Comparison of ENCODE assay signal across 23 cellular contexts in genomic region chr21:42913461-42913860, GRCh38. TPM values are rescaled to one million over a fixed set of nuclear protein-coding genes. Genes with fewer than 3 reads are reported as not detected.
A peak's percentile ranks its signal among the peaks of the same experiment; 100 is the strongest.
DNase-seq lines count a peak whose midpoint lies in the region; ATAC-seq and TF ChIP-seq lines count a peak whose summit lies in the region.
"Had no signal": no experiment of that assay in that cellular context is flagged by ENCODE, and none has a peak within 500 bp of the region (broad histone marks: within the 10 kb centered on the region; RNA-seq: fewer than 3 reads in every experiment).

No MANE protein-coding gene starts in this region.

- no peaks in the 10 kb centered on the region for H3K9me3 Mint-ChIP-seq in WTC11
- no peaks in the 10 kb centered on the region for H3K9me3 Mint-ChIP-seq in progenitor cell of endocrine pancreas (ENCODE audit: low read depth)
- H3K9me3 Mint-ChIP-seq: activated CD4-positive, alpha-beta memory T cell treated with anti-CD3 and anti-CD28 coated beads for 36 hours; neural crest cell; T-helper 1 cell treated with Interleukin-12 subunit alpha and Interleukin-12 subunit beta and Interleukin-4 antibody, amounts not matched to agents 30 μg/mL and 1 μg/mL, for 36 hours had no signal

- H3K36me3 Mint-ChIP-seq in WTC11 (peaks cover 39% of the 10 kb centered on the region), progenitor cell of endocrine pancreas (ENCODE audit: insufficient read depth) (peaks cover 8% of the 10 kb centered on the region)
- H3K36me3 Mint-ChIP-seq: activated naive CD8-positive, alpha-beta T cell had no signal

- no peak overlapping the region for H3K4me3 ChIP-seq in foreskin fibroblast (ENCODE audit: low read depth in 1 of 2, low read length in 2 of 2)
- H3K4me3 ChIP-seq: colonic mucosa, SJCRH30, tibial nerve had no signal

- ATAC-seq in WTC11: peak; percentile 62; the same call in 1 of the 2 replicates
- ATAC-seq: PC-3; stimulated activated naive CD8-positive, alpha-beta T cell treated with anti-CD3 and anti-CD28 coated beads, Interleukin-15, Interleukin-2, amounts not matched to agents 100 U/mL and 50 U/mL, for 24 hours had no signal

- DNase-seq in ELF-1 (ENCODE audit: low read depth, low spot score): peak; percentile 24
- DNase-seq in WTC11 (ENCODE audit: low spot score): no peak
- peak; percentile 23 to 74 for DNase-seq in foreskin fibroblast
- no peak for DNase-seq in progenitor cell of endocrine pancreas (ENCODE audit: low spot score, unreplicated experiment)
- DNase-seq in globus pallidus (ENCODE audit: low spot score): no peak
- DNase-seq in SW480 (ENCODE audit: low spot score): no peak
- no peak for DNase-seq in islet precursor cell
- DNase-seq: activated CD4-positive, alpha-beta memory T cell treated with anti-CD3 and anti-CD28 coated beads for 36 hours; colonic mucosa; DMS79; H7; kidney; NCI-H187; PC-3; SJCRH30; small intestine; stimulated activated CD4-positive, alpha-beta T cell treated with anti-CD3 and anti-CD28 coated beads, Interleukin-2, amount 100 ng/mL, for 48 hours; stimulated activated naive CD8-positive, alpha-beta T cell treated with anti-CD3 and anti-CD28 coated beads, Interleukin-15, Interleukin-2, amounts not matched to agents 100 U/mL and 50 U/mL, for 24 hours had no signal

- TF ChIP-seq CTCF in WTC11 (IDR thresholded peaks at IDR 0.05): no peak
- no peak for TF ChIP-seq CTCF in foreskin fibroblast (IDR thresholded peaks at IDR 0.05; ENCODE audit: low read depth, low read length)
- TF ChIP-seq CTCF in progenitor cell of endocrine pancreas (IDR thresholded peaks at IDR 0.05; ENCODE audit: unreplicated experiment): no peak

- POLR2A ChIA-PET in WTC11 (lab: Charles Lee): no interaction called here

- no peak overlapping the region for H3K4me3 Mint-ChIP-seq in WTC11
- no peak overlapping the region for H3K4me3 Mint-ChIP-seq in progenitor cell of endocrine pancreas (ENCODE audit: low read depth)
- H3K4me3 Mint-ChIP-seq: activated CD4-positive, alpha-beta memory T cell treated with anti-CD3 and anti-CD28 coated beads for 36 hours; activated naive CD8-positive, alpha-beta T cell; neural crest cell; T-helper 1 cell treated with Interleukin-12 subunit alpha and Interleukin-12 subunit beta and Interleukin-4 antibody, amounts not matched to agents 30 μg/mL and 1 μg/mL, for 36 hours had no signal

- CTCF ChIA-PET in WTC11 (lab: Charles Lee): no interaction called here

- H3K27ac Mint-ChIP-seq in WTC11: peak overlapping the region; percentile 82; the same call in 1 of the 2 replicates
- peak overlapping the region; percentile 45 for H3K27ac Mint-ChIP-seq in progenitor cell of endocrine pancreas
- H3K27ac Mint-ChIP-seq: activated CD4-positive, alpha-beta memory T cell treated with anti-CD3 and anti-CD28 coated beads for 36 hours; activated naive CD8-positive, alpha-beta T cell; T-helper 1 cell treated with Interleukin-12 subunit alpha and Interleukin-12 subunit beta and Interleukin-4 antibody, amounts not matched to agents 30 μg/mL and 1 μg/mL, for 36 hours had no signal

- H3K27me3 Mint-ChIP-seq in WTC11 (ENCODE audit: low read depth): no peaks in the 10 kb centered on the region
- no peaks in the 10 kb centered on the region for H3K27me3 Mint-ChIP-seq in progenitor cell of endocrine pancreas
- H3K27me3 Mint-ChIP-seq: activated CD4-positive, alpha-beta memory T cell treated with anti-CD3 and anti-CD28 coated beads for 36 hours; activated naive CD8-positive, alpha-beta T cell had no signal

- H3K4me1 Mint-ChIP-seq in WTC11 (peaks cover 7% of the 10 kb centered on the region; the same call in 1 of the 2 replicates), progenitor cell of endocrine pancreas (ENCODE audit: low read depth) (no peaks in the 10 kb centered on the region)
- H3K4me1 Mint-ChIP-seq: neural crest cell had no signal

TF ChIP-seq in WTC11, 78 proteins besides CTCF, POLR2A, EP300 and RAD21 (continues in another document):
- TF ChIP-seq PRRX2 (CRISPR knock-in tag; IDR thresholded peaks at IDR 0.05) (no peak), ATF6 (CRISPR knock-in tag; IDR thresholded peaks at IDR 0.05) (no peak), SOX15 (CRISPR knock-in tag; IDR thresholded peaks at IDR 0.05) (no peak), CREB1 (CRISPR knock-in tag; IDR thresholded peaks at IDR 0.05) (no peak), NR2C2 (CRISPR knock-in tag; IDR thresholded peaks at IDR 0.05) (no peak), NFE2L1 (CRISPR knock-in tag; IDR thresholded peaks at IDR 0.05) (no peak), ZBTB21 (CRISPR knock-in tag; IDR thresholded peaks at IDR 0.05; ENCODE audit: borderline replicate concordance) (no peak), OVOL2 (CRISPR knock-in tag; IDR thresholded peaks at IDR 0.05; ENCODE audit: borderline replicate concordance) (no peak), ZNF532 (CRISPR knock-in tag; IDR thresholded peaks at IDR 0.05; ENCODE audit: borderline replicate concordance) (no peak), NFYB (CRISPR knock-in tag; conservative IDR thresholded peaks at IDR 0.05; ENCODE audit: low read depth) (no peak), PRDM15 (CRISPR knock-in tag; IDR thresholded peaks at IDR 0.05) (no peak)

RNA-seq across cellular contexts. Expression of gene ERVH48-1, which starts 12.0 kb away (rescaled TPM):
- total RNA-seq in WTC11 (2021) (14.7 to 26.6 TPM (median 26.1 TPM) in 3 replicates), progenitor cell of endocrine pancreas (0.91 and 1.5 TPM in 2 replicates)
- total RNA-seq: colonic mucosa, HT-29, kidney, neural crest cell, PC-3, SJCRH30, tibial nerve had no signal

RNA-seq across cellular contexts. Expression of gene NDUFV3, which starts 20.4 kb away (rescaled TPM):
- total RNA-seq in WTC11 (2021) (28.5 to 32.6 TPM (median 30.9 TPM) in 3 replicates), progenitor cell of endocrine pancreas (31.2 and 34.1 TPM in 2 replicates)

RNA-seq across cellular contexts. Expression of gene WDR4, which starts 34.1 kb away (rescaled TPM):
- total RNA-seq in WTC11 (2021) (41.5 to 42.6 TPM (median 42.2 TPM) in 3 replicates), progenitor cell of endocrine pancreas (21.4 and 22.5 TPM in 2 replicates)

Comparison
In these comparisons a context has a peak if more than half of its experiments do, and no peak if none do; other contexts are left out.
1. DNase-seq: peak in ELF-1 (single experiment) and foreskin fibroblast (2 of 2); none in WTC11 (single experiment), progenitor cell of endocrine pancreas (single experiment), globus pallidus (single experiment), SW480 (single experiment) and islet precursor cell (single experiment).